In genomic region chr20:60535211-60535610, GRCh38 we compare ENCODE assay signal across 17 cellular contexts.
A peak's percentile ranks its signal among the peaks of the same experiment; 100 is the strongest.
DNase-seq lines count a peak whose midpoint lies in the region; ATAC-seq and TF ChIP-seq lines count a peak whose summit lies in the region.
"Had no signal": no experiment of that assay in that cellular context is flagged by ENCODE, and none has a peak within 500 bp of the region (broad histone marks: within the 10 kb centered on the region; RNA-seq: fewer than 3 reads in every experiment).

No MANE protein-coding gene starts in this region.

- TF ChIP-seq CTCF in LNCaP clone FGC (IDR thresholded peaks at IDR 0.05; ENCODE audit: control insufficient read depth, extremely low read depth, insufficient read depth) (no peak), hepatocyte (IDR thresholded peaks at IDR 0.05; ENCODE audit: poor library complexity) (no peak)

- H3K4me3 ChIP-seq in LNCaP clone FGC (ENCODE audit: low read depth, low read length) (no peak overlapping the region), neuronal stem cell (ENCODE audit: low read length in 2 of 2) (no peak overlapping the region), hepatocyte (no peak overlapping the region)
- H3K4me3 ChIP-seq: BLaER1, HAP-1 had no signal

- H4K8ac ChIP-seq in neuronal stem cell (ENCODE audit: low read depth, low read length), result no peak overlapping the region

- H3K27me3 ChIP-seq in neuronal stem cell (ENCODE audit: control insufficient read depth in 3 of 3, insufficient read depth in 3 of 3, low read depth in 1 of 3, low read length in 3 of 3) (no peaks in the 10 kb centered on the region), hepatocyte (no peaks in the 10 kb centered on the region)
- H3K27me3 ChIP-seq: BLaER1 had no signal

- H3K4me1 ChIP-seq in neuronal stem cell (ENCODE audit: control insufficient read depth in 2 of 2, insufficient read depth in 1 of 2, low read depth in 1 of 2, low read length in 2 of 2) (no peaks in the 10 kb centered on the region), hepatocyte (ENCODE audit: insufficient read depth) (no peaks in the 10 kb centered on the region)
- H3K4me1 ChIP-seq: BLaER1, HAP-1 had no signal

- H2AK5ac ChIP-seq in neuronal stem cell (ENCODE audit: low read depth, low read length), result peak overlapping the region; percentile 83

- ATAC-seq in GM19351 (IDR thresholded peaks at IDR 0.05; ENCODE audit: unreplicated experiment), result no peak
- ATAC-seq: CD8-positive, alpha-beta T cell had no signal

- H2BK120ac ChIP-seq in neuronal stem cell (ENCODE audit: low read depth, low read length), result no peak overlapping the region

- no peaks in the 10 kb centered on the region for H3K36me3 ChIP-seq in neuronal stem cell (replicated peaks in 1 of 2; ENCODE audit: control insufficient read depth in 2 of 2, insufficient read depth in 2 of 2, low read length in 2 of 2)
- H3K36me3 ChIP-seq in hepatocyte (replicated peaks; ENCODE audit: insufficient read depth, low read depth), result no peaks in the 10 kb centered on the region
- H3K36me3 ChIP-seq: BLaER1, HAP-1 had no signal

- no peak overlapping the region for H3K14ac ChIP-seq in neuronal stem cell (ENCODE audit: low read length)

- H4K20me1 ChIP-seq in hepatocyte (ENCODE audit: insufficient read depth, poor library complexity, severe bottlenecking), result no peaks in the 10 kb centered on the region
- H4K20me1 ChIP-seq: BLaER1 had no signal

- H3K23ac ChIP-seq in neuronal stem cell (ENCODE audit: low read depth, low read length, poor library complexity), result no peak overlapping the region

- H3K79me2 ChIP-seq in hepatocyte, result no peaks in the 10 kb centered on the region

- H2BK15ac ChIP-seq in neuronal stem cell (ENCODE audit: low read length), result peak overlapping the region; percentile 83

- H3K9me3 ChIP-seq in neuronal stem cell (replicated peaks in 1 of 2; ENCODE audit: control insufficient read depth in 2 of 2, insufficient read depth in 1 of 2, low read depth in 1 of 2, low read length in 2 of 2), result peaks cover 0 to under 1% of the 10 kb centered on the region in 2 donors
- H3K9me3 ChIP-seq in hepatocyte (ENCODE audit: low read depth), result no peaks in the 10 kb centered on the region
- H3K9me3 ChIP-seq: BLaER1, HAP-1 had no signal

- DNase-seq in ELF-1 (ENCODE audit: low read depth, low spot score) (peak; percentile 65), LNCaP clone FGC (ENCODE audit: low read depth) (peak; percentile 54), foreskin melanocyte (peak; percentile 19), neuronal stem cell (ENCODE audit: low spot score) (no peak), SHP77 (lab: John Stamatoyannopoulos, UW) (no peak), hepatocyte (ENCODE audit: low spot score) (no peak)
- DNase-seq: 8988T; CD8-positive, alpha-beta T cell; COR-L47; DMS 273 treated with DMSO at 0.1 percent for 48 hours; DMS53; DND-41; EL had no signal

- H3K79me1 ChIP-seq in neuronal stem cell (ENCODE audit: low read depth, low read length), result no peaks in the 10 kb centered on the region

- H3K4ac ChIP-seq in neuronal stem cell (ENCODE audit: low read length), result no peak overlapping the region

- H3K9me2 ChIP-seq in hepatocyte (replicated peaks; ENCODE audit: insufficient read depth), result no peaks in the 10 kb centered on the region

- no CpG with 5 or more reads among the region's 3 CpGs for WGBS in neuronal stem cell (ENCODE audit: extremely low coverage in 2 of 2, insufficient read length in 2 of 2, insufficient replicate concordance in 1 of 2), 2 donors
- 47% methylated on average over 3 of the region's 3 CpGs for WGBS in hepatocyte (ENCODE audit: low lambda C conversion rate, missing lambda C conversion rate)

- no peak overlapping the region for H2BK12ac ChIP-seq in neuronal stem cell (ENCODE audit: low read length)

- H3K4me2 ChIP-seq in neuronal stem cell (ENCODE audit: insufficient read depth, low read length, poor library complexity, severe bottlenecking), result no peak overlapping the region
- H3K4me2 ChIP-seq in hepatocyte, result no peak overlapping the region
- H3K4me2 ChIP-seq: BLaER1 had no signal

- no peak overlapping the region for H4K91ac ChIP-seq in neuronal stem cell (ENCODE audit: low read depth, low read length, poor library complexity)

- H3K27ac ChIP-seq in neuronal stem cell (replicated peaks; ENCODE audit: low read length) (no peak overlapping the region), hepatocyte (no peak overlapping the region)
- H3K27ac ChIP-seq: BLaER1, HL-60 had no signal

- H3K9ac ChIP-seq in neuronal stem cell (ENCODE audit: low read depth, low read length, poor library complexity), result no peak overlapping the region
- H3K9ac ChIP-seq: BLaER1 had no signal

- H3K18ac ChIP-seq in neuronal stem cell (ENCODE audit: low read length), result peak overlapping the region; percentile 64

- H2AFZ ChIP-seq in neuronal stem cell (ENCODE audit: low read length), result no peak overlapping the region
- H2AFZ ChIP-seq in hepatocyte, result no peak overlapping the region

- H2BK5ac ChIP-seq in neuronal stem cell (ENCODE audit: low read length), result no peak overlapping the region

Comparison
In these comparisons a context has a peak if more than half of its experiments do, and no peak if none do; other contexts are left out.
1. DNase-seq: peak in ELF-1 (single experiment), LNCaP clone FGC (single experiment) and foreskin melanocyte (single experiment); none in neuronal stem cell (single experiment), SHP77 (0 of 2) and hepatocyte (single experiment).